Comparison of ENCODE assay signal across 10 cellular contexts in genomic region chr17:32627233-32628008, GRCh38.
DNase-seq lines count a peak whose midpoint lies in the region; ATAC-seq and TF ChIP-seq lines count a peak whose summit lies in the region.
"Had no signal": no experiment of that assay in that cellular context is flagged by ENCODE, and none has a peak within 500 bp of the region (broad histone marks: within the 10 kb centered on the region; RNA-seq: fewer than 3 reads in every experiment).

No MANE protein-coding gene starts in this region.

- H3K4me1 Mint-ChIP-seq in endothelial cell (ENCODE audit: unreplicated experiment): no peaks in the 10 kb centered on the region

- in situ Hi-C loops in astrocyte of the spinal cord (cut with HindIII; ENCODE audit: low sequenced_read_pairs): no loop called here

- no peaks in the 10 kb centered on the region for H3K9me3 Mint-ChIP-seq in endothelial cell (ENCODE audit: unreplicated experiment)
- H3K9me3 Mint-ChIP-seq: CD4-positive, CD25-positive, alpha-beta regulatory T cell had no signal

- peaks cover 3% of the 10 kb centered on the region for H3K36me3 Mint-ChIP-seq in endothelial cell (ENCODE audit: low read depth, unreplicated experiment)

- no peak overlapping the region for H3K4me3 ChIP-seq in astrocyte of the spinal cord (ENCODE audit: low read depth, low read length)

- ATAC-seq in HG02981 (IDR thresholded peaks at IDR 0.05; ENCODE audit: unreplicated experiment) (no peak), HG02759 (IDR thresholded peaks at IDR 0.05; ENCODE audit: unreplicated experiment) (no peak)
- ATAC-seq: Panc1 had no signal

- peak overlapping the region; percentile 88 for H3K27ac ChIP-seq in layer of hippocampus (ENCODE audit: low read depth, low read length)

- TF ChIP-seq CTCF in astrocyte of the spinal cord (IDR thresholded peaks at IDR 0.05; ENCODE audit: low read depth, low read length): no peak
- TF ChIP-seq CTCF in endothelial cell (IDR thresholded peaks at IDR 0.05; ENCODE audit: unreplicated experiment): no peak

- DNase-seq in D341Med (ENCODE audit: low spot score) (peak; percentile 79), NCI-H1930 (lab: John Stamatoyannopoulos, UW) (peak; percentile 96 to 98), astrocyte of the spinal cord (ENCODE audit: low read depth, low spot score) (peak; percentile 30), SIG-M5 treated with dmso at 0.1 percent for 504 hours (lab: John Stamatoyannopoulos, UW; ENCODE audit: unreplicated experiment) (no peak), endothelial cell (ENCODE audit: low spot score) (no peak)
- DNase-seq: CD4-positive, CD25-positive, alpha-beta regulatory T cell had no signal

- no peak overlapping the region for H3K4me3 Mint-ChIP-seq in endothelial cell (ENCODE audit: unreplicated experiment)

- H3K27ac Mint-ChIP-seq in endothelial cell (ENCODE audit: unreplicated experiment): no peak overlapping the region
- H3K27ac Mint-ChIP-seq: CD4-positive, CD25-positive, alpha-beta regulatory T cell had no signal

- H3K27me3 ChIP-seq in layer of hippocampus (ENCODE audit: control insufficient read depth, insufficient read depth, low read length): no peaks in the 10 kb centered on the region

- no peaks in the 10 kb centered on the region for H3K27me3 Mint-ChIP-seq in endothelial cell (ENCODE audit: unreplicated experiment)
- H3K27me3 Mint-ChIP-seq: CD4-positive, CD25-positive, alpha-beta regulatory T cell had no signal

Comparison
In these comparisons a context has a peak if more than half of its experiments do, and no peak if none do; other contexts are left out.
1. DNase-seq: peak in D341Med (single experiment), NCI-H1930 (2 of 2) and astrocyte of the spinal cord (single experiment); none in SIG-M5 treated with dmso at 0.1 percent for 504 hours (single experiment) and endothelial cell (single experiment).